In the genomic region with DNA sequence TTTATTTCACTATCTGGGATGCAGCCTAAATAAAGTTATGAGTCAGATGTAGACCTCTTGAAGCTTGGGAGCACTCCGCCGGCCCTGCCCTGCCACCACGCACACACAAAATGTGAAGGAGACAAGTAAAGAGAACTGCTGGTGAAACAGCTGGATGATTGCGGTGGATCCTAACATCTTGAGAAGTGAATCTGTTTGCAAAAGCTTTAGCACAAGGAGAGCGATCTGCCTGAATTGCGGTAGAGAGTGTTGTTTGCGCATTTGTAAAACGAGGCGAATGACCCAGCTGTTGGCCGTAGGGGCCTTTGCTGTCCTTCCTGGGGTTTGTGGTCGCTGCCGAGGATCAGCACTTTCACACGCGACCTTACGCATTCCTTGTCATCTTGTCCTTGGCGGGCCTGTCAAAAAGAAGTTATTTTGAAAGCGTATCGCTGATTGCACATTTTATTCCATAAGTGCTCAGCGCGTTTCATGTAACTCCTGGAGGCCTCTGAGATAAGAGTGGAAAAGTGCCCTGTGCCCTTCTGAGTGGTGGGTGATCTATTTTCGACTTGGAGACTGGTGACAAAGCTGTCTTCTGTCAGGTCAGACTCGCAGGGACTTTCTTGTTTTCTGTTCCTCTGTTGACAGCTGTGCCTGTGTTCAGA, we compare ENCODE assay signal across 18 cellular contexts. TPM values are rescaled to one million over a fixed set of nuclear protein-coding genes. Genes with fewer than 3 reads are reported as not detected.
DNase-seq lines count a peak whose midpoint lies in the region; ATAC-seq, FAIRE-seq and TF ChIP-seq lines count a peak whose summit lies in the region.
"Had no signal": no experiment of that assay in that cellular context is flagged by ENCODE, and none has a peak within 500 bp of the region (broad histone marks: within the 10 kb centered on the region; RNA-seq: fewer than 3 reads in every experiment).

No MANE protein-coding gene starts in this region.

- peak overlapping the region; percentile 54; the same call in 1 of the 2 replicates for H3K18ac ChIP-seq in H1 (ENCODE audit: extremely low read depth, low read length)

- H2BK20ac ChIP-seq in H1 (ENCODE audit: low read length): no peak overlapping the region

- H3K23me2 ChIP-seq in H1 (ENCODE audit: low read depth, low read length): no peaks in the 10 kb centered on the region; the same call in 1 of the 2 replicates

- H2BK15ac ChIP-seq in H1 (ENCODE audit: low read length): no peak overlapping the region

- TF ChIP-seq POLR2A in H1 (IDR thresholded peaks at IDR 0.05; ENCODE audit: control extremely low read depth in 1 of 2, low read depth in 2 of 2, low read length in 2 of 2): no peak

- H2BK12ac ChIP-seq in H1 (ENCODE audit: low read depth, low read length): 0 out of 2 replicates have a peak overlapping the region, but pooled peaks have one; percentile 41

- no peak overlapping the region for H2BK120ac ChIP-seq in H1 (replicated peaks; ENCODE audit: low read depth, low read length)

- H3K79me1 ChIP-seq in H1 (ENCODE audit: low read depth, low read length): no peaks in the 10 kb centered on the region

- H2BK5ac ChIP-seq in H1 (ENCODE audit: low read depth, low read length): no peak overlapping the region

- no peak for TF ChIP-seq EP300 in H1 (IDR thresholded peaks at IDR 0.05; ENCODE audit: borderline replicate concordance in 1 of 2, low read depth in 2 of 2, low read length in 2 of 2)

- H3K4me2 ChIP-seq in H1 (ENCODE audit: insufficient read depth in 1 of 2, low read depth in 2 of 2, low read length in 2 of 2): peak overlapping the region in 1 of 2 experiments; percentile 21; a peak in 1 of 4 replicates

- no peak overlapping the region for H4K8ac ChIP-seq in H1 (ENCODE audit: extremely low read depth, insufficient read depth, low read length)

- TF ChIP-seq CTCF in AG04450 (IDR thresholded peaks at IDR 0.05; ENCODE audit: low read depth, low read length) (no peak), H1 (IDR thresholded peaks at IDR 0.05; ENCODE audit: control extremely low read depth in 1 of 3, insufficient read depth in 1 of 3, low read depth in 1 of 3, low read length in 3 of 3) (no peak)

- ATAC-seq in HG02885 (IDR thresholded peaks at IDR 0.05; ENCODE audit: poor library complexity, unreplicated experiment): no peak
- ATAC-seq: CD8-positive, alpha-beta T cell had no signal

- H3K56ac ChIP-seq in H1 (replicated peaks; ENCODE audit: insufficient read length, low read depth, low read length): no peak overlapping the region

- H3K4ac ChIP-seq in H1 (replicated peaks; ENCODE audit: insufficient read length, low read depth, low read length): no peak overlapping the region

- DNase-seq in AG04450 (ENCODE audit: low read depth, low spot score) (peak; percentile 26), H1 (ENCODE audit: low read depth in 1 of 2, low spot score in 2 of 2) (no peak), NCI-H1105 treated with DMSO at 0.1 percent for 48 hours (lab: John Stamatoyannopoulos, UW) (no peak), RKO (ENCODE audit: low spot score) (no peak)
- DNase-seq in activated CD4-positive, alpha-beta T cell treated with anti-CD3 and anti-CD28 coated beads, Interleukin-2, amount 50 U/mL, for 48 hours: no peak
- DNase-seq: activated gamma-delta T cell; CD8-positive, alpha-beta T cell; effector memory CD4-positive, alpha-beta T cell; kidney; NCI-H187 treated with DMSO at 0.1 percent for 48 hours; NCI-H69; Peyer's patch; WERI-Rb-1 had no signal

- H3K4me1 ChIP-seq in HUES48 (ENCODE audit: control insufficient read depth, insufficient read depth, low read length): peaks cover 19% of the 10 kb centered on the region
- H3K4me1 ChIP-seq in H1 (replicated peaks in 1 of 4; ENCODE audit: control insufficient read depth in 3 of 4, insufficient read depth in 4 of 4, low read length in 3 of 4): peaks cover 2 to 10% (median 6%) of the 10 kb centered on the region in 4 experiments; a peak in 5 of 7 replicates
- peaks cover 4% of the 10 kb centered on the region for H3K4me1 ChIP-seq in iPS-15b (ENCODE audit: control insufficient read depth, insufficient read depth, low read length)
- H3K4me1 ChIP-seq: parathyroid adenoma, Peyer's patch had no signal

- H3K79me2 ChIP-seq in H1 (ENCODE audit: control insufficient read depth in 1 of 2, insufficient read depth in 2 of 2, low read length in 2 of 2): no peaks in the 10 kb centered on the region
- H3K79me2 ChIP-seq: parathyroid adenoma had no signal

- H3K23ac ChIP-seq in H1 (ENCODE audit: insufficient read length): no peak overlapping the region

- no peaks in the 10 kb centered on the region for H3K9me3 ChIP-seq in AG04450 (ENCODE audit: control insufficient read depth, insufficient read depth, low read length)
- no peaks in the 10 kb centered on the region for H3K9me3 ChIP-seq in HUES48 (ENCODE audit: control insufficient read depth, insufficient read depth, low read length)
- no peaks in the 10 kb centered on the region for H3K9me3 ChIP-seq in H1 (ENCODE audit: insufficient read depth in 2 of 2, low read depth in 1 of 2, low read length in 1 of 2)
- no peaks in the 10 kb centered on the region for H3K9me3 ChIP-seq in iPS-15b (ENCODE audit: control insufficient read depth, insufficient read depth, low read length)
- H3K9me3 ChIP-seq: Peyer's patch had no signal

- peak overlapping the region; percentile 25 for H3K4me3 ChIP-seq in AG04450 (ENCODE audit: low read depth, low read length)
- H3K4me3 ChIP-seq in HUES48 (ENCODE audit: low read depth, low read length): no peak overlapping the region
- no peak overlapping the region for H3K4me3 ChIP-seq in H1 (ENCODE audit: extremely low read depth in 1 of 4, insufficient read depth in 2 of 4, low read depth in 3 of 4, low read length in 4 of 4)
- H3K4me3 ChIP-seq in iPS-15b (ENCODE audit: low read depth, low read length): no peak overlapping the region
- H3K4me3 ChIP-seq: Peyer's patch had no signal

- H3K27me3 ChIP-seq in AG04450 (ENCODE audit: control insufficient read depth, insufficient read depth, low read length): no peaks in the 10 kb centered on the region
- H3K27me3 ChIP-seq in HUES48 (ENCODE audit: control insufficient read depth, insufficient read depth, low read length): no peaks in the 10 kb centered on the region
- H3K27me3 ChIP-seq in H1 (replicated peaks in 1 of 4; ENCODE audit: control insufficient read depth in 3 of 4, extremely low read depth in 1 of 4, insufficient read depth in 3 of 4, low read length in 3 of 4): no peaks in the 10 kb centered on the region
- H3K27me3 ChIP-seq in iPS-15b (ENCODE audit: control insufficient read depth, insufficient read depth, low read length): no peaks in the 10 kb centered on the region
- H3K27me3 ChIP-seq: Peyer's patch had no signal

- FAIRE-seq in H1 (lab: Jason Lieb, UNC): no peak
- FAIRE-seq: A204.1, kidney had no signal

- no peaks in the 10 kb centered on the region for H3K36me3 ChIP-seq in HUES48 (ENCODE audit: control insufficient read depth, insufficient read depth, low read length)
- H3K36me3 ChIP-seq in H1 (ENCODE audit: control insufficient read depth in 2 of 4, insufficient read depth in 4 of 4, low read length in 3 of 4): no peaks in the 10 kb centered on the region
- H3K36me3 ChIP-seq in iPS-15b (ENCODE audit: control insufficient read depth, insufficient read depth, low read length): no peaks in the 10 kb centered on the region
- H3K36me3 ChIP-seq: Peyer's patch, WERI-Rb-1 had no signal

- no peak overlapping the region for H4K5ac ChIP-seq in H1 (ENCODE audit: insufficient read length, low read depth, low read length)

- H2AK5ac ChIP-seq in H1 (ENCODE audit: low read depth, low read length): no peak overlapping the region

- POLR2A ChIA-PET in AG04450 (lab: Yijun Ruan, JAX): interaction anchor here (0.9 to 1.9 kb wide), 3 partner anchors 20 to 233 kb away, joined by 3 to 5 read pairs (median 3); no protein-coding TSS in a partner anchor
- POLR2A ChIA-PET in H1 (lab: Charles Lee; ENCODE audit: partially characterized antibody): no interaction called here

- H3K27ac ChIP-seq in AG04450 (ENCODE audit: low read depth, low read length): peak overlapping the region; percentile 52
- H3K27ac ChIP-seq in HUES48 (ENCODE audit: low read depth, low read length): peak overlapping the region; percentile 9
- no peak overlapping the region for H3K27ac ChIP-seq in H1 (ENCODE audit: low read depth, low read length)
- H3K27ac ChIP-seq: parathyroid adenoma, Peyer's patch, WERI-Rb-1 had no signal

- TF ChIP-seq RAD21 in H1 (IDR thresholded peaks at IDR 0.05 in 1 of 2, conservative IDR thresholded peaks at IDR 0.05 in 1 of 2; ENCODE audit: low read depth in 2 of 2, low read length in 2 of 2): no peak

- WGBS in H1 (ENCODE audit: extremely low coverage in 1 of 2, insufficient coverage in 1 of 2, insufficient read length in 1 of 2, insufficient replicate concordance in 2 of 2, low coverage in 1 of 2, low lambda C conversion rate in 2 of 2, missing lambda C conversion rate in 1 of 2), 2 experiments: 65% methylated on average over 22 of the region's 22 CpGs; no CpG with 5 or more reads in 1 of the 2 experiments

- peak overlapping the region; percentile 79 for H2AFZ ChIP-seq in H1 (ENCODE audit: low read length)
- H2AFZ ChIP-seq: parathyroid adenoma had no signal

- H3K9ac ChIP-seq in HUES48 (ENCODE audit: low read depth, low read length) (no peak overlapping the region), H1 (replicated peaks in 1 of 4; ENCODE audit: extremely low read depth in 1 of 4, low read depth in 3 of 4, low read length in 3 of 4) (peak overlapping the region in 1 of 4 experiments; percentile 26; a peak in 1 of 7 replicates), iPS-15b (ENCODE audit: low read depth, low read length) (peak overlapping the region; percentile 26)
- H3K9ac ChIP-seq: parathyroid adenoma had no signal

- CTCF ChIA-PET in AG04450 (lab: Charles Lee): interaction anchor here (0.6 to 6.5 kb wide), 5 partner anchors 12 to 198 kb away, joined by 3 to 89 read pairs (median 3); no protein-coding TSS in a partner anchor
- CTCF ChIA-PET in H1 (lab: Charles Lee; ENCODE audit: partially characterized antibody): interaction anchor here (0.6 to 10.3 kb wide), 6 partner anchors 11 to 148 kb away, joined by 3 to 75 read pairs (median 4); no protein-coding TSS in a partner anchor

- H4K20me1 ChIP-seq in H1 (replicated peaks in 1 of 2; ENCODE audit: control insufficient read depth in 1 of 2, insufficient read depth in 2 of 2, low read length in 2 of 2): no peaks in the 10 kb centered on the region

- H4K91ac ChIP-seq in H1 (replicated peaks; ENCODE audit: insufficient read length, low read length): no peak overlapping the region

- no peak overlapping the region for H3K14ac ChIP-seq in H1 (ENCODE audit: insufficient read length)

RNA-seq across cellular contexts. Expression of gene RBM20, which starts 40.8 kb away (rescaled TPM):
- 0.11 and 0.15 TPM in 2 replicates for polyA plus RNA-seq in AG04450 (2011; rRNA removed)
- polyA minus RNA-seq in AG04450 (2011; rRNA and poly(A)+ RNA removed): 0.14 and 0.35 TPM in 2 replicates
- 0.29 and 0.63 TPM in 2 replicates for total RNA-seq in H1 (2021; fragmentation: NEBNext Ultra II Directional; extraction: Animal tissue kit (Norgen Biotek cat#: 25700))
- 0.05 and 0.22 TPM in 2 replicates for polyA plus RNA-seq in H1 (2011; rRNA removed)
- polyA plus RNA-seq in H1 (2011; cell fraction: cytosol; rRNA removed): 0.10 TPM
- polyA plus RNA-seq in H1 (2011; cell fraction: nucleus; rRNA removed): 0.39 TPM
- 0.08 to 0.20 TPM (median 0.13 TPM) in 4 replicates for polyA plus RNA-seq in H1 (2012, experiment 1 of 2)
- 0.04 TPM for polyA plus RNA-seq in H1 (2012, experiment 2 of 2)
- polyA plus RNA-seq in H1 (2013, experiment 1 of 2): 0.30 TPM
- 0.29 TPM for polyA plus RNA-seq in H1 (2013, experiment 2 of 2)
- 0.19 and 0.20 TPM in 2 replicates for polyA minus RNA-seq in H1 (2011; rRNA and poly(A)+ RNA removed)
- polyA minus RNA-seq in H1 (2011; cell fraction: cytosol; rRNA and poly(A)+ RNA removed): 0.73 TPM
- 1.1 TPM for polyA minus RNA-seq in H1 (2011; cell fraction: nucleus; rRNA and poly(A)+ RNA removed)
